Comparison of ENCODE assay signal across 15 cellular contexts in genomic region chr11:127063191-127063590, GRCh38.
"Had no signal": no experiment of that assay in that cellular context is flagged by ENCODE, and none has a peak within 500 bp of the region (broad histone marks: within the 10 kb centered on the region; RNA-seq: fewer than 3 reads in every experiment).

No MANE protein-coding gene starts in this region.

- H3K4me1 ChIP-seq: heart left ventricle, pancreas, stomach, transverse colon had no signal

- H3K36me3 ChIP-seq: heart left ventricle, pancreas, stomach, thoracic aorta, transverse colon had no signal

- H3K4me3 ChIP-seq: heart left ventricle, pancreas, stomach, thoracic aorta, transverse colon had no signal

- ATAC-seq: esophagus mucosa; heart left ventricle; naive thymus-derived CD4-positive, alpha-beta T cell; pancreas; right cardiac atrium had no signal

- DNase-seq: effector memory CD4-positive, alpha-beta T cell; heart left ventricle; hippocampal formation; naive thymus-derived CD4-positive, alpha-beta T cell; nucleus accumbens; pancreas; right cardiac atrium; small intestine; stimulated activated CD4-positive, alpha-beta T cell treated with anti-CD3 and anti-CD28 coated beads, Interleukin-12 subunit alpha, Interleukin-12 subunit beta, amount 100 ng/mL, for 4 hours; stimulated activated naive CD4-positive, alpha-beta T cell; stomach; substantia nigra; transverse colon had no signal

- H3K9me3 ChIP-seq: heart left ventricle, pancreas, stomach, thoracic aorta, transverse colon had no signal

- H3K27me3 ChIP-seq: transverse colon had no signal

- H3K27ac ChIP-seq: heart left ventricle, pancreas, stomach, thoracic aorta, transverse colon had no signal
